Comparison of ENCODE assay signal across 18 cellular contexts in genomic region chr1:175254190-175254589, GRCh38.
"Had no signal": no experiment of that assay in that cellular context is flagged by ENCODE, and none has a peak within 500 bp of the region (broad histone marks: within the 10 kb centered on the region; RNA-seq: fewer than 3 reads in every experiment).

No MANE protein-coding gene starts in this region.

- H3K36me3 ChIP-seq: lower lobe of right lung, ovary, right atrium auricular region had no signal

- H3K27ac Mint-ChIP-seq: memory B cell, mesothelial cell of epicardium, natural killer cell had no signal

- H3K4me3 ChIP-seq: coronary artery, dorsolateral prefrontal cortex, lower lobe of right lung, ovary, right atrium auricular region had no signal

- H3K4me1 Mint-ChIP-seq: mesothelial cell of epicardium, natural killer cell, neural crest cell had no signal

- H3K27ac ChIP-seq: coronary artery, dorsolateral prefrontal cortex, lower lobe of right lung, ovary, right atrium auricular region had no signal

- H3K27me3 Mint-ChIP-seq: memory B cell had no signal

- H3K36me3 Mint-ChIP-seq: mesothelial cell of epicardium, natural killer cell had no signal

- H3K9me3 ChIP-seq: lower lobe of right lung, ovary had no signal

- H3K4me3 Mint-ChIP-seq: memory B cell, mesothelial cell of epicardium, natural killer cell, neural crest cell had no signal

- H3K27me3 ChIP-seq: dorsolateral prefrontal cortex, ovary, right atrium auricular region had no signal

- H3K4me1 ChIP-seq: lower lobe of right lung, right atrium auricular region had no signal

- DNase-seq: dorsolateral prefrontal cortex; effector CD8-positive, alpha-beta T cell; foreskin melanocyte; glutamatergic neuron; islet precursor cell; lower lobe of right lung; natural killer cell; nucleus accumbens; ovary; small intestine; stimulated activated CD4-positive, alpha-beta T cell treated with anti-CD3 and anti-CD28 coated beads, Interleukin-12 subunit alpha, Interleukin-12 subunit beta, amount 100 ng/mL, for 4 hours; stimulated activated naive CD4-positive, alpha-beta T cell treated with Interleukin-2 at 50 U/mL for 16 hours; trophoblast cell had no signal
